ENCODE assay signal across 8 cellular contexts in genomic region chr1:21292991-21293536, GRCh38.
DNase-seq lines count a peak whose midpoint lies in the region; ATAC-seq and TF ChIP-seq lines count a peak whose summit lies in the region.

No MANE protein-coding gene starts in this region.

- no peak overlapping the region for H3K4me3 ChIP-seq in epithelial cell of esophagus (ENCODE audit: low read length)

- no peak for TF ChIP-seq CTCF in GM10266 (IDR thresholded peaks at IDR 0.05; ENCODE audit: control insufficient read depth, insufficient read depth, low read depth, missing control alignments)
- TF ChIP-seq CTCF in epithelial cell of esophagus (IDR thresholded peaks at IDR 0.05; ENCODE audit: insufficient read depth, low read depth, low read length, missing control alignments), result no peak

- H3K27ac Mint-ChIP-seq in T-helper 1 cell treated with Interleukin-12 subunit alpha and Interleukin-12 subunit beta and Interleukin-4 antibody, amounts not matched to agents 30 μg/mL and 1 μg/mL, for 36 hours, result peak overlapping the region; percentile 99

- H3K27me3 Mint-ChIP-seq in T-helper 1 cell treated with Interleukin-12 subunit alpha and Interleukin-12 subunit beta and Interleukin-4 antibody, amounts not matched to agents 30 μg/mL and 1 μg/mL, for 36 hours (ENCODE audit: low read depth), result no peaks in the 10 kb centered on the region

- H3K4me3 Mint-ChIP-seq in T-helper 1 cell treated with Interleukin-12 subunit alpha and Interleukin-12 subunit beta and Interleukin-4 antibody, amounts not matched to agents 30 μg/mL and 1 μg/mL, for 36 hours, result peak overlapping the region; percentile 85

- peaks cover 70% of the 10 kb centered on the region for H3K4me1 Mint-ChIP-seq in T-helper 1 cell treated with Interleukin-12 subunit alpha and Interleukin-12 subunit beta and Interleukin-4 antibody, amounts not matched to agents 30 μg/mL and 1 μg/mL, for 36 hours (ENCODE audit: low read depth)

- DNase-seq in GM10266 (ENCODE audit: extremely low spot score) (peak; percentile 69), epithelial cell of esophagus (ENCODE audit: low read depth) (peak; percentile 27), NCI-H2081 treated with DMSO at 0.1 percent for 48 hours (lab: John Stamatoyannopoulos, UW) (no peak), NOMO-1 (lab: John Stamatoyannopoulos, UW; ENCODE audit: unreplicated experiment in 2 of 2) (no peak), NCI-H524 (lab: John Stamatoyannopoulos, UW) (no peak)
- DNase-seq in stimulated activated CD4-positive, alpha-beta T cell treated with anti-CD3 and anti-CD28 coated beads, Interleukin-4, amount 100 ng/mL, for 48 hours (ENCODE audit: low read depth in 2 of 2), result peak; percentile 29 to 58

- peak; percentile 32 for ATAC-seq in GM21825 (IDR thresholded peaks at IDR 0.05; ENCODE audit: unreplicated experiment)

- no peaks in the 10 kb centered on the region for H3K9me3 Mint-ChIP-seq in T-helper 1 cell treated with Interleukin-12 subunit alpha and Interleukin-12 subunit beta and Interleukin-4 antibody, amounts not matched to agents 30 μg/mL and 1 μg/mL, for 36 hours

- H3K36me3 Mint-ChIP-seq in T-helper 1 cell treated with Interleukin-12 subunit alpha and Interleukin-12 subunit beta and Interleukin-4 antibody, amounts not matched to agents 30 μg/mL and 1 μg/mL, for 36 hours (ENCODE audit: low read depth), result peaks cover 4% of the 10 kb centered on the region

Comparison
In these comparisons a context has a peak if more than half of its experiments do, and no peak if none do; other contexts are left out.
1. DNase-seq: peak in GM10266 (single experiment), epithelial cell of esophagus (single experiment) and stimulated activated CD4-positive, alpha-beta T cell treated with anti-CD3 and anti-CD28 coated beads, Interleukin-4, amount 100 ng/mL, for 48 hours (2 of 2); none in NCI-H2081 treated with DMSO at 0.1 percent for 48 hours (single experiment), NOMO-1 (0 of 2) and NCI-H524 (0 of 2).